In the genomic region with DNA sequence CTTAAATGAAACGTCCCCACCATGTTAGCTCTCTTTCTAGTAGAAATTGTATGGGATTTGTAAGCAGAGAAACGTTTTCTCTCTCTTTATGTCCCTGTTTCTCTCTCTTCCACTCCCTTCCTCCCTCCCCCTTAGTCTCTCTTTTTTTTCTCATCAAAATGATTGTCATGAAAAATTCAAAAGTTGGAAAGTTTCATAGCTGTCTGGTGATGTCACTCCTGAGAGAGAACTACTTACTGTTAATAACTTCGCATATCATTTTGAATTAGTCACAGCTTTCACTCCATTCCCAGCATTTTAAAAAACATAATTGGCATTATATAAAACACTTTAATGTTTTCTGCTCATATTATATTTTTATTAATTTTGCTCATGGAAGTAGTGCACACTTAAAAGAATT, we compare ENCODE assay signal across 1 cellular context.
TF ChIP-seq lines count a peak whose summit lies in the region.

No MANE protein-coding gene starts in this region.

TF ChIP-seq in GM23338, 12 proteins besides CTCF, POLR2A, EP300 and RAD21:
- TF ChIP-seq, protein P1, sequence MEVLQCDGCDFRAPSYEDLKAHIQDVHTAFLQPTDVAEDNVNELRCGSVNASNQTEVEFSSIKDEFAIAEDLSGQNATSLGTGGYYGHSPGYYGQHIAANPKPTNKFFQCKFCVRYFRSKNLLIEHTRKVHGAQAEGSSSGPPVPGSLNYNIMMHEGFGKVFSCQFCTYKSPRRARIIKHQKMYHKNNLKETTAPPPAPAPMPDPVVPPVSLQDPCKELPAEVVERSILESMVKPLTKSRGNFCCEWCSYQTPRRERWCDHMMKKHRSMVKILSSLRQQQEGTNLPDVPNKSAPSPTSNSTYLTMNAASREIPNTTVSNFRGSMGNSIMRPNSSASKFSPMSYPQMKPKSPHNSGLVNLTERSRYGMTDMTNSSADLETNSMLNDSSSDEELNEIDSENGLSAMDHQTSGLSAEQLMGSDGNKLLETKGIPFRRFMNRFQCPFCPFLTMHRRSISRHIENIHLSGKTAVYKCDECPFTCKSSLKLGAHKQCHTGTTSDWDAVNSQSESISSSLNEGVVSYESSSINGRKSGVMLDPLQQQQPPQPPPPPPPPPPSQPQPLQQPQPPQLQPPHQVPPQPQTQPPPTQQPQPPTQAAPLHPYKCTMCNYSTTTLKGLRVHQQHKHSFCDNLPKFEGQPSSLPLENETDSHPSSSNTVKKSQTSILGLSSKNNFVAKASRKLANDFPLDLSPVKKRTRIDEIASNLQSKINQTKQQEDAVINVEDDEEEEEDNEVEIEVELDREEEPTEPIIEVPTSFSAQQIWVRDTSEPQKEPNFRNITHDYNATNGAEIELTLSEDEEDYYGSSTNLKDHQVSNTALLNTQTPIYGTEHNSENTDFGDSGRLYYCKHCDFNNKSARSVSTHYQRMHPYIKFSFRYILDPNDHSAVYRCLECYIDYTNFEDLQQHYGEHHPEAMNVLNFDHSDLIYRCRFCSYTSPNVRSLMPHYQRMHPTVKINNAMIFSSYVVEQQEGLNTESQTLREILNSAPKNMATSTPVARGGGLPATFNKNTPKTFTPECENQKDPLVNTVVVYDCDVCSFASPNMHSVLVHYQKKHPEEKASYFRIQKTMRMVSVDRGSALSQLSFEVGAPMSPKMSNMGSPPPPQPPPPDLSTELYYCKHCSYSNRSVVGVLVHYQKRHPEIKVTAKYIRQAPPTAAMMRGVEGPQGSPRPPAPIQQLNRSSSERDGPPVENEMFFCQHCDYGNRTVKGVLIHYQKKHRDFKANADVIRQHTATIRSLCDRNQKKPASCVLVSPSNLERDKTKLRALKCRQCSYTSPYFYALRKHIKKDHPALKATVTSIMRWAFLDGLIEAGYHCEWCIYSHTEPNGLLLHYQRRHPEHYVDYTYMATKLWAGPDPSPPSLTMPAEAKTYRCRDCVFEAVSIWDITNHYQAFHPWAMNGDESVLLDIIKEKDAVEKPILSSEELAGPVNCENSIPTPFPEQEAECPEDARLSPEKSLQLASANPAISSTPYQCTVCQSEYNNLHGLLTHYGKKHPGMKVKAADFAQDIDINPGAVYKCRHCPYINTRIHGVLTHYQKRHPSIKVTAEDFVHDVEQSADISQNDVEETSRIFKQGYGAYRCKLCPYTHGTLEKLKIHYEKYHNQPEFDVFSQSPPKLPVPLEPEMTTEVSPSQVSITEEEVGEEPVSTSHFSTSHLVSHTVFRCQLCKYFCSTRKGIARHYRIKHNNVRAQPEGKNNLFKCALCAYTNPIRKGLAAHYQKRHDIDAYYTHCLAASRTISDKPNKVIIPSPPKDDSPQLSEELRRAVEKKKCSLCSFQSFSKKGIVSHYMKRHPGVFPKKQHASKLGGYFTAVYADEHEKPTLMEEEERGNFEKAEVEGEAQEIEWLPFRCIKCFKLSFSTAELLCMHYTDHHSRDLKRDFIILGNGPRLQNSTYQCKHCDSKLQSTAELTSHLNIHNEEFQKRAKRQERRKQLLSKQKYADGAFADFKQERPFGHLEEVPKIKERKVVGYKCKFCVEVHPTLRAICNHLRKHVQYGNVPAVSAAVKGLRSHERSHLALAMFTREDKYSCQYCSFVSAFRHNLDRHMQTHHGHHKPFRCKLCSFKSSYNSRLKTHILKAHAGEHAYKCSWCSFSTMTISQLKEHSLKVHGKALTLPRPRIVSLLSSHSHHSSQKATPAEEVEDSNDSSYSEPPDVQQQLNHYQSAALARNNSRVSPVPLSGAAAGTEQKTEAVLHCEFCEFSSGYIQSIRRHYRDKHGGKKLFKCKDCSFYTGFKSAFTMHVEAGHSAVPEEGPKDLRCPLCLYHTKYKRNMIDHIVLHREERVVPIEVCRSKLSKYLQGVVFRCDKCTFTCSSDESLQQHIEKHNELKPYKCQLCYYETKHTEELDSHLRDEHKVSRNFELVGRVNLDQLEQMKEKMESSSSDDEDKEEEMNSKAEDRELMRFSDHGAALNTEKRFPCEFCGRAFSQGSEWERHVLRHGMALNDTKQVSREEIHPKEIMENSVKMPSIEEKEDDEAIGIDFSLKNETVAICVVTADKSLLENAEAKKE (CRISPR knock-in tag; IDR thresholded peaks at IDR 0.05), result no peak
- TF ChIP-seq CREB1 (CRISPR knock-in tag; IDR thresholded peaks at IDR 0.05; ENCODE audit: low read depth), result no peak
- TF ChIP-seq EZH2 (IDR thresholded peaks at IDR 0.05; ENCODE audit: low read depth, unreplicated experiment), result no peak
- TF ChIP-seq, protein P2, sequence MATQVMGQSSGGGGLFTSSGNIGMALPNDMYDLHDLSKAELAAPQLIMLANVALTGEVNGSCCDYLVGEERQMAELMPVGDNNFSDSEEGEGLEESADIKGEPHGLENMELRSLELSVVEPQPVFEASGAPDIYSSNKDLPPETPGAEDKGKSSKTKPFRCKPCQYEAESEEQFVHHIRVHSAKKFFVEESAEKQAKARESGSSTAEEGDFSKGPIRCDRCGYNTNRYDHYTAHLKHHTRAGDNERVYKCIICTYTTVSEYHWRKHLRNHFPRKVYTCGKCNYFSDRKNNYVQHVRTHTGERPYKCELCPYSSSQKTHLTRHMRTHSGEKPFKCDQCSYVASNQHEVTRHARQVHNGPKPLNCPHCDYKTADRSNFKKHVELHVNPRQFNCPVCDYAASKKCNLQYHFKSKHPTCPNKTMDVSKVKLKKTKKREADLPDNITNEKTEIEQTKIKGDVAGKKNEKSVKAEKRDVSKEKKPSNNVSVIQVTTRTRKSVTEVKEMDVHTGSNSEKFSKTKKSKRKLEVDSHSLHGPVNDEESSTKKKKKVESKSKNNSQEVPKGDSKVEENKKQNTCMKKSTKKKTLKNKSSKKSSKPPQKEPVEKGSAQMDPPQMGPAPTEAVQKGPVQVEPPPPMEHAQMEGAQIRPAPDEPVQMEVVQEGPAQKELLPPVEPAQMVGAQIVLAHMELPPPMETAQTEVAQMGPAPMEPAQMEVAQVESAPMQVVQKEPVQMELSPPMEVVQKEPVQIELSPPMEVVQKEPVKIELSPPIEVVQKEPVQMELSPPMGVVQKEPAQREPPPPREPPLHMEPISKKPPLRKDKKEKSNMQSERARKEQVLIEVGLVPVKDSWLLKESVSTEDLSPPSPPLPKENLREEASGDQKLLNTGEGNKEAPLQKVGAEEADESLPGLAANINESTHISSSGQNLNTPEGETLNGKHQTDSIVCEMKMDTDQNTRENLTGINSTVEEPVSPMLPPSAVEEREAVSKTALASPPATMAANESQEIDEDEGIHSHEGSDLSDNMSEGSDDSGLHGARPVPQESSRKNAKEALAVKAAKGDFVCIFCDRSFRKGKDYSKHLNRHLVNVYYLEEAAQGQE (IDR thresholded peaks at IDR 0.05; ENCODE audit: unreplicated experiment), result no peak
- TF ChIP-seq ZNF114 (CRISPR knock-in tag; IDR thresholded peaks at IDR 0.05), result no peak
- TF ChIP-seq NANOG (IDR thresholded peaks at IDR 0.05; ENCODE audit: borderline replicate concordance), result no peak
- TF ChIP-seq ZNF331 (CRISPR knock-in tag; IDR thresholded peaks at IDR 0.05; ENCODE audit: low read depth), result no peak
- no peak for TF ChIP-seq EZH2phosphoT487 (IDR thresholded peaks at IDR 0.05; ENCODE audit: unreplicated experiment)
- TF ChIP-seq, protein P3, sequence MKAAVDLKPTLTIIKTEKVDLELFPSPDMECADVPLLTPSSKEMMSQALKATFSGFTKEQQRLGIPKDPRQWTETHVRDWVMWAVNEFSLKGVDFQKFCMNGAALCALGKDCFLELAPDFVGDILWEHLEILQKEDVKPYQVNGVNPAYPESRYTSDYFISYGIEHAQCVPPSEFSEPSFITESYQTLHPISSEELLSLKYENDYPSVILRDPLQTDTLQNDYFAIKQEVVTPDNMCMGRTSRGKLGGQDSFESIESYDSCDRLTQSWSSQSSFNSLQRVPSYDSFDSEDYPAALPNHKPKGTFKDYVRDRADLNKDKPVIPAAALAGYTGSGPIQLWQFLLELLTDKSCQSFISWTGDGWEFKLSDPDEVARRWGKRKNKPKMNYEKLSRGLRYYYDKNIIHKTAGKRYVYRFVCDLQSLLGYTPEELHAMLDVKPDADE (IDR thresholded peaks at IDR 0.05), result no peak
- TF ChIP-seq POLR2AphosphoS5 (IDR thresholded peaks at IDR 0.05; ENCODE audit: low read depth), result no peak
- no peak for TF ChIP-seq STAT1 (IDR thresholded peaks at IDR 0.05; ENCODE audit: unreplicated experiment)
